In genomic region chr10:103336370-103336769, GRCh38 we compare ENCODE assay signal across 28 cellular contexts. TPM values are rescaled to one million over a fixed set of nuclear protein-coding genes. Genes with fewer than 3 reads are reported as not detected.
"Had no signal": no experiment of that assay in that cellular context is flagged by ENCODE, and none has a peak within 500 bp of the region (broad histone marks: within the 10 kb centered on the region; RNA-seq: fewer than 3 reads in every experiment).

No MANE protein-coding gene starts in this region.

- DNase-seq: activated CD4-positive, alpha-beta memory T cell treated with anti-CD3 and anti-CD28 coated beads for 36 hours; activated CD4-positive, alpha-beta T cell treated with anti-CD3 and anti-CD28 coated beads for 36 hours; activated CD4-positive, alpha-beta T cell treated with anti-CD3 and anti-CD28 coated beads, Interleukin-2, amount 10 ng/mL, durations not matched to agents 24 days and 14 days; activated CD8-positive, alpha-beta T cell treated with anti-CD3 and anti-CD28 coated beads, Interleukin-2, amount 10 ng/mL, durations not matched to agents 7 days and 5 days; activated effector memory CD4-positive, alpha-beta T cell treated with Interleukin-2 at 50 U/mL for 16 hours; activated gamma-delta T cell treated with Interleukin-2 at 50 U/mL for 16 hours; activated naive CD4-positive, alpha-beta T cell treated with anti-CD3 and anti-CD28 coated beads, Interleukin-2, amount 50 U/mL, for 16 hours; activated naive CD4-positive, alpha-beta T cell treated with Interleukin-2 at 50 U/mL for 16 hours; activated T-cell treated with anti-CD3 and anti-CD28 coated beads, Interleukin-2, amount 50 U/mL, for 4 hours; amygdala; aorta; body of pancreas; caudate nucleus; cortex of kidney; dermis blood vessel endothelial cell; effector CD8-positive, alpha-beta T cell; esophagus squamous epithelium; foreskin melanocyte; heart right ventricle; T-helper 2 cell had no signal

- FAIRE-seq: endothelial cell of umbilical vein had no signal

- H3K4me1 ChIP-seq: adrenal gland, body of pancreas, esophagus squamous epithelium, gastroesophageal sphincter, heart right ventricle had no signal

- ATAC-seq: activated CD4-positive, alpha-beta T cell treated with anti-CD3 and anti-CD28 coated beads for 36 hours; activated CD4-positive, CD25-positive, alpha-beta regulatory T cell treated with anti-CD3 and anti-CD28 coated beads, Interleukin-2, amount 50 U/mL, for 24 hours; activated CD8-positive, alpha-beta T cell treated with anti-CD3 and anti-CD28 coated beads, Interleukin-2, amount 10 ng/mL, durations not matched to agents 7 days and 5 days; activated T-cell treated with anti-CD3 and anti-CD28 coated beads, Interleukin-2, amount 50 U/mL, for 4 hours; activated T-helper 17 cell treated with anti-CD3 and anti-CD28 coated beads, Interleukin-2, amount 50 U/mL, for 72 hours; body of pancreas; gastroesophageal sphincter; heart right ventricle; WTC11 had no signal

- H3K9me3 ChIP-seq: adrenal gland, body of pancreas, esophagus squamous epithelium, gastroesophageal sphincter, heart right ventricle had no signal

- H3K27ac ChIP-seq: adrenal gland, body of pancreas, epithelial cell of prostate, esophagus squamous epithelium, gastroesophageal sphincter, heart right ventricle, VCaP had no signal

- H3K27me3 ChIP-seq: adrenal gland, body of pancreas, esophagus squamous epithelium, gastroesophageal sphincter, heart right ventricle had no signal

- H3K4me3 ChIP-seq: adrenal gland, body of pancreas, esophagus squamous epithelium, gastroesophageal sphincter, heart right ventricle had no signal

RNA-seq across cellular contexts. Expression of gene INA, which starts 59.4 kb away (rescaled TPM):
- total RNA-seq: aorta, dermis blood vessel endothelial cell, heart right ventricle had no signal
